In genomic region chr14:102590667-102591099, GRCh38 we compare ENCODE assay signal across 8 cellular contexts. TPM values are rescaled to one million over a fixed set of nuclear protein-coding genes. Genes with fewer than 3 reads are reported as not detected.
DNase-seq lines count a peak whose midpoint lies in the region; ATAC-seq and TF ChIP-seq lines count a peak whose summit lies in the region.

No MANE protein-coding gene starts in this region.

- H3K14ac ChIP-seq in mesenchymal stem cell (ENCODE audit: low read length in 2 of 2), result no peak overlapping the region

- peak overlapping the region; percentile 91 for H3K9ac ChIP-seq in mesenchymal stem cell (ENCODE audit: low read length)

- ATAC-seq in aorta (ENCODE audit: low FRiP score) (no peak), GM18873 (IDR thresholded peaks at IDR 0.05; ENCODE audit: low FRiP score, unreplicated experiment) (no peak)

- no peak overlapping the region for H2AFZ ChIP-seq in mesenchymal stem cell (ENCODE audit: low read depth, low read length)

- peak overlapping the region; percentile 80 for H2BK15ac ChIP-seq in mesenchymal stem cell (ENCODE audit: low read depth, poor library complexity, severe bottlenecking)

- H3K36me3 ChIP-seq in GM06990 (ENCODE audit: control insufficient read depth, insufficient read depth, low read length), result no peaks in the 10 kb centered on the region
- H3K36me3 ChIP-seq in mesenchymal stem cell (ENCODE audit: control insufficient read depth in 1 of 2, insufficient read depth in 2 of 2, low read depth in 1 of 2, low read length in 2 of 2), result no peaks in the 10 kb centered on the region
- no peaks in the 10 kb centered on the region for H3K36me3 ChIP-seq in aorta (ENCODE audit: control insufficient read depth in 1 of 2, insufficient read depth in 2 of 2, low read length in 1 of 2)
- H3K36me3 ChIP-seq in effector memory CD4-positive, alpha-beta T cell (ENCODE audit: control insufficient read depth, insufficient read depth, low read length), result no peaks in the 10 kb centered on the region

- H3K79me1 ChIP-seq in mesenchymal stem cell (replicated peaks; ENCODE audit: low read length, poor library complexity, severe bottlenecking), result peaks cover 16% of the 10 kb centered on the region

- peak overlapping the region; percentile 67 for H3K4me2 ChIP-seq in mesenchymal stem cell (ENCODE audit: low read length, poor library complexity, severe bottlenecking)

- H3K4me1 ChIP-seq in mesenchymal stem cell (ENCODE audit: control insufficient read depth, insufficient read depth, low read depth, low read length) (peaks cover 21% of the 10 kb centered on the region), aorta (ENCODE audit: control insufficient read depth in 1 of 2, insufficient read depth in 2 of 2, low read length in 2 of 2) (no peaks in the 10 kb centered on the region)
- peaks cover 14% of the 10 kb centered on the region for H3K4me1 ChIP-seq in effector memory CD4-positive, alpha-beta T cell (ENCODE audit: control insufficient read depth, insufficient read depth, low read length, poor library complexity, severe bottlenecking)

- peak overlapping the region; percentile 2 for H4K8ac ChIP-seq in mesenchymal stem cell (ENCODE audit: low read length)

- DNase-seq in GM06990 (ENCODE audit: extremely low read depth, insufficient read length) (no peak), NCI-H226 (peak; percentile 41), choroid plexus epithelial cell (ENCODE audit: low read depth) (peak; percentile 54), mesenchymal stem cell (peak; percentile 67), aorta (peak; percentile 59 to 78), UCSD-AML1 (lab: John Stamatoyannopoulos, UW; ENCODE audit: unreplicated experiment) (no peak)
- DNase-seq in effector memory CD4-positive, alpha-beta T cell, result no peak

- WGBS in mesenchymal stem cell, result 34% methylated on average over 13 of the region's 13 CpGs
- 36 to 38% methylated on average over 13 of the region's 13 CpGs for WGBS in aorta, 2 donors

- H3K4ac ChIP-seq in mesenchymal stem cell (ENCODE audit: low read depth in 1 of 2, low read length in 2 of 2), result no peak overlapping the region

- H3K9me3 ChIP-seq in mesenchymal stem cell (ENCODE audit: control insufficient read depth, low read length) (no peaks in the 10 kb centered on the region), aorta (ENCODE audit: control insufficient read depth, low read length) (no peaks in the 10 kb centered on the region)
- no peaks in the 10 kb centered on the region for H3K9me3 ChIP-seq in effector memory CD4-positive, alpha-beta T cell (ENCODE audit: control insufficient read depth, low read length)

- H2BK5ac ChIP-seq in mesenchymal stem cell (ENCODE audit: low read depth, low read length, poor library complexity, severe bottlenecking), result no peak overlapping the region

- intact Hi-C loops in aorta (cut with DNase I), result no loop called here

- H3K27me3 ChIP-seq in GM06990 (replicated peaks; ENCODE audit: control insufficient read depth, insufficient read depth, low read length), result no peaks in the 10 kb centered on the region
- H3K27me3 ChIP-seq in mesenchymal stem cell (ENCODE audit: control insufficient read depth in 1 of 2, insufficient read depth in 1 of 2, low read length in 2 of 2), result no peaks in the 10 kb centered on the region
- H3K27me3 ChIP-seq in aorta (ENCODE audit: control insufficient read depth in 1 of 2, insufficient read depth in 2 of 2, low read length in 1 of 2), result no peaks in the 10 kb centered on the region
- no peaks in the 10 kb centered on the region for H3K27me3 ChIP-seq in effector memory CD4-positive, alpha-beta T cell (replicated peaks; ENCODE audit: control insufficient read depth, insufficient read depth, low read length, poor library complexity, severe bottlenecking)

- H3K27ac ChIP-seq in mesenchymal stem cell (ENCODE audit: low read length, poor library complexity, severe bottlenecking) (peak overlapping the region; percentile 62), aorta (ENCODE audit: low read depth in 1 of 2, low read length in 2 of 2) (peak overlapping the region in 1 of 2 donors; percentile 4)
- no peak overlapping the region for H3K27ac ChIP-seq in effector memory CD4-positive, alpha-beta T cell (ENCODE audit: insufficient read depth, low read length, poor library complexity, severe bottlenecking)

- peak overlapping the region; percentile 83; the same call in 1 of the 2 replicates for H3K4me3 ChIP-seq in GM06990 (replicated peaks; ENCODE audit: low read depth, low read length)
- peak overlapping the region; percentile 75 for H3K4me3 ChIP-seq in choroid plexus epithelial cell (ENCODE audit: low read depth, low read length)
- H3K4me3 ChIP-seq in mesenchymal stem cell (ENCODE audit: insufficient read depth in 1 of 2, low read depth in 1 of 2, low read length in 2 of 2), result peak overlapping the region; percentile 22 to 79
- no peak overlapping the region for H3K4me3 ChIP-seq in aorta (ENCODE audit: low read length in 2 of 2)
- H3K4me3 ChIP-seq in effector memory CD4-positive, alpha-beta T cell (ENCODE audit: insufficient read depth, low read depth, low read length, poor library complexity, severe bottlenecking), result no peak overlapping the region

- peak overlapping the region; percentile 82 to 87 for H2BK12ac ChIP-seq in mesenchymal stem cell (ENCODE audit: low read length in 2 of 2)

- peak overlapping the region; percentile 86 for H4K91ac ChIP-seq in mesenchymal stem cell (ENCODE audit: low read length)

- H2AK5ac ChIP-seq in mesenchymal stem cell (ENCODE audit: low read length, severe bottlenecking), result peak overlapping the region; percentile 90

- peak; percentile 52 for TF ChIP-seq CTCF in GM06990 (IDR thresholded peaks at IDR 0.05; ENCODE audit: insufficient read depth, low read length, poor library complexity, severe bottlenecking)
- peak; percentile 60 for TF ChIP-seq CTCF in choroid plexus epithelial cell (conservative IDR thresholded peaks at IDR 0.05; ENCODE audit: low read depth, low read length)

- no peak overlapping the region for H3K23ac ChIP-seq in mesenchymal stem cell (ENCODE audit: low read length in 2 of 2)

- H3K18ac ChIP-seq in mesenchymal stem cell (ENCODE audit: low read depth in 1 of 2, low read length in 2 of 2), result peak overlapping the region; percentile 41 to 55

- peak overlapping the region; percentile 84 for H2BK120ac ChIP-seq in mesenchymal stem cell (ENCODE audit: low read depth, low read length)

RNA-seq across cellular contexts. Expression of gene RCOR1, which starts 1.8 kb away (rescaled TPM):
- polyA plus RNA-seq in mesenchymal stem cell (2013, experiment 1 of 2), result 13.8 TPM
- polyA plus RNA-seq in mesenchymal stem cell (2013, experiment 2 of 2), result 13.5 TPM
- total RNA-seq in aorta, result 10 to 100 TPM; 14.5 to 24.1 TPM
- polyA plus RNA-seq in aorta, result 1 to 10 TPM; 3.1 to 4.9 TPM

Comparison
In these comparisons a context has a peak if more than half of its experiments do, and no peak if none do; other contexts are left out.
1. DNase-seq: peak in NCI-H226 (single experiment), choroid plexus epithelial cell (single experiment), mesenchymal stem cell (single experiment) and aorta (2 of 2); none in GM06990 (single experiment), UCSD-AML1 (single experiment) and effector memory CD4-positive, alpha-beta T cell (0 of 3).
2. H3K4me3 ChIP-seq: peak in GM06990 (single experiment), choroid plexus epithelial cell (single experiment) and mesenchymal stem cell (2 of 2); none in aorta (0 of 2) and effector memory CD4-positive, alpha-beta T cell (single experiment).